Comparison of ENCODE assay signal across 1 cellular context in genomic region chr15:78396976-78397375, GRCh38.
TF ChIP-seq lines count a peak whose summit lies in the region.

No MANE protein-coding gene starts in this region.

TF ChIP-seq in K562, 482 proteins besides CTCF, POLR2A, EP300 and RAD21 (continued from another document):
- TF ChIP-seq, protein P1, sequence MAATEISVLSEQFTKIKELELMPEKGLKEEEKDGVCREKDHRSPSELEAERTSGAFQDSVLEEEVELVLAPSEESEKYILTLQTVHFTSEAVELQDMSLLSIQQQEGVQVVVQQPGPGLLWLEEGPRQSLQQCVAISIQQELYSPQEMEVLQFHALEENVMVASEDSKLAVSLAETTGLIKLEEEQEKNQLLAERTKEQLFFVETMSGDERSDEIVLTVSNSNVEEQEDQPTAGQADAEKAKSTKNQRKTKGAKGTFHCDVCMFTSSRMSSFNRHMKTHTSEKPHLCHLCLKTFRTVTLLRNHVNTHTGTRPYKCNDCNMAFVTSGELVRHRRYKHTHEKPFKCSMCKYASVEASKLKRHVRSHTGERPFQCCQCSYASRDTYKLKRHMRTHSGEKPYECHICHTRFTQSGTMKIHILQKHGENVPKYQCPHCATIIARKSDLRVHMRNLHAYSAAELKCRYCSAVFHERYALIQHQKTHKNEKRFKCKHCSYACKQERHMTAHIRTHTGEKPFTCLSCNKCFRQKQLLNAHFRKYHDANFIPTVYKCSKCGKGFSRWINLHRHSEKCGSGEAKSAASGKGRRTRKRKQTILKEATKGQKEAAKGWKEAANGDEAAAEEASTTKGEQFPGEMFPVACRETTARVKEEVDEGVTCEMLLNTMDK (IDR thresholded peaks at IDR 0.05; ENCODE audit: borderline replicate concordance, insufficient read depth, low read depth, low read length, poor library complexity, severe bottlenecking): peak; percentile 43
